In the genomic region with DNA sequence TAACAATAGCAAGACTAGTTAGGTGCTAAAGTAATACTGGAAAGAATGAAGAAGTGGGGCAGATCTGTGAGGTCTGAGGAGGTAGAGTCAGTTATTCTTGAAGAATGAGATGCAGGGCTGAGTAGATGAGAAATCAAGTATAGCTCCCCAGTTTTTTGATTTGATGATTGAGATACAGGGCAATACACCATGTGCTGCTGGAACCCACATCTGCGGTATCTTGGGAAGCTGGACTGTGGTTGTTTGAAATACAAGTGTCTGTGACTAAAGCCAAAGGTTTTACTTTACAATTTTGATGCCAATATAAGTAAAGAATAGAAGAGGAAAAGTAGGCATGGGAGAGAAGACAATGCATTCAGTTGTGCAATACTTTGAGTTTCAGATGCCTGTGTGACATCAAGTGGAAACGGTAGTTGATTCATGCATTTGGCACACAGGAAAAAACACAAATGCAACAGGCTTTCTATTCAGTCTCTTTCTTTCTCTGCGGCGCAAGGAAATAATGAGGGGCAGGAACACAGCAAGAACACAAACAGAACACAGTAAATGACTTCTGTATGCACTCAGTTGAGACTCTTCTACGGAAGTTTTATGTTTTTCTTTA, we compare ENCODE assay signal across 12 cellular contexts.
DNase-seq lines count a peak whose midpoint lies in the region; ATAC-seq and TF ChIP-seq lines count a peak whose summit lies in the region.
"Had no signal": no experiment of that assay in that cellular context is flagged by ENCODE, and none has a peak within 500 bp of the region (broad histone marks: within the 10 kb centered on the region; RNA-seq: fewer than 3 reads in every experiment).

No MANE protein-coding gene starts in this region.

- peaks cover 12 to 21% of the 10 kb centered on the region in 2 donors for H3K9me3 Mint-ChIP-seq in activated T-cell treated with anti-CD3 and anti-CD28 coated beads, Interleukin-2, amount 50 U/mL, for 72 hours
- H3K9me3 Mint-ChIP-seq in naive thymus-derived CD8-positive, alpha-beta T cell, result peaks cover 15 to 40% (median 30%) of the 10 kb centered on the region in 9 donors

- POLR2A ChIA-PET in naive thymus-derived CD8-positive, alpha-beta T cell (lab: Charles Lee), result no interaction called here

- no peak for TF ChIP-seq EP300 in transverse colon (IDR thresholded peaks at IDR 0.05; ENCODE audit: low read depth)

- H3K27ac Mint-ChIP-seq in activated T-cell treated with anti-CD3 and anti-CD28 coated beads, Interleukin-2, amount 50 U/mL, for 72 hours, result peak overlapping the region; percentile 64
- no peak overlapping the region for H3K27ac Mint-ChIP-seq in naive thymus-derived CD8-positive, alpha-beta T cell
- H3K27ac Mint-ChIP-seq: CD8-positive, alpha-beta memory T cell had no signal

- intact Hi-C loops in transverse colon (cut with DNase I; ENCODE audit: low total_unique reads), result no loop called here

- H3K27me3 Mint-ChIP-seq in activated T-cell treated with anti-CD3 and anti-CD28 coated beads, Interleukin-2, amount 50 U/mL, for 72 hours (ENCODE audit: low read depth), result no peaks in the 10 kb centered on the region
- no peaks in the 10 kb centered on the region for H3K27me3 Mint-ChIP-seq in naive thymus-derived CD8-positive, alpha-beta T cell

- H3K9me3 ChIP-seq in thoracic aorta (peaks cover 4% of the 10 kb centered on the region), transverse colon (peaks cover 12 to 16% of the 10 kb centered on the region in 2 donors)

- peaks cover 38% of the 10 kb centered on the region for H3K4me1 Mint-ChIP-seq in activated T-cell treated with anti-CD3 and anti-CD28 coated beads, Interleukin-2, amount 50 U/mL, for 72 hours (ENCODE audit: low read depth)
- peaks cover 0 to 7% (median 4%) of the 10 kb centered on the region in 4 donors for H3K4me1 Mint-ChIP-seq in naive thymus-derived CD8-positive, alpha-beta T cell
- H3K4me1 Mint-ChIP-seq: CD8-positive, alpha-beta memory T cell had no signal

- TF ChIP-seq CTCF in fibroblast of villous mesenchyme (IDR thresholded peaks at IDR 0.05; ENCODE audit: insufficient read depth, low read depth, low read length) (no peak), thoracic aorta (IDR thresholded peaks at IDR 0.05) (no peak), transverse colon (IDR thresholded peaks at IDR 0.05) (no peak)

- peaks cover 23 to 32% of the 10 kb centered on the region in 2 donors for H3K36me3 Mint-ChIP-seq in activated T-cell treated with anti-CD3 and anti-CD28 coated beads, Interleukin-2, amount 50 U/mL, for 72 hours (ENCODE audit: insufficient read depth in 2 of 2)
- peaks cover 3 to 26% (median 23%) of the 10 kb centered on the region in 3 donors for H3K36me3 Mint-ChIP-seq in naive thymus-derived CD8-positive, alpha-beta T cell

- H3K27me3 ChIP-seq in thoracic aorta (replicated peaks; ENCODE audit: insufficient read depth) (no peaks in the 10 kb centered on the region), transverse colon (no peaks in the 10 kb centered on the region)
- H3K27me3 ChIP-seq: hepatocyte had no signal

- H3K27ac ChIP-seq in thoracic aorta, result peak overlapping the region in 1 of 2 donors; percentile 2
- peak overlapping the region in 2 of 4 donors; percentile 14 to 22 for H3K27ac ChIP-seq in transverse colon
- H3K27ac ChIP-seq: hepatocyte, KMS-11 had no signal

- no peak for TF ChIP-seq POLR2A in transverse colon (IDR thresholded peaks at IDR 0.05)

- H3K4me3 ChIP-seq in fibroblast of villous mesenchyme (ENCODE audit: low read depth, low read length), result no peak overlapping the region
- H3K4me3 ChIP-seq in thoracic aorta, result peak overlapping the region; percentile 36
- H3K4me3 ChIP-seq in transverse colon, result no peak overlapping the region
- H3K4me3 ChIP-seq: hepatocyte had no signal

- peaks cover 24 to 45% of the 10 kb centered on the region in 2 donors for H3K4me1 ChIP-seq in thoracic aorta (ENCODE audit: control insufficient read depth in 1 of 2, low read depth in 2 of 2)
- no peaks in the 10 kb centered on the region for H3K4me1 ChIP-seq in transverse colon

- ATAC-seq in activated T-cell treated with anti-CD3 and anti-CD28 coated beads, Interleukin-2, amount 50 U/mL, for 72 hours (replicated peaks in 1 of 2), result peak; percentile 61 to 63
- ATAC-seq in thoracic aorta (ENCODE audit: insufficient number of reproducible peaks, low FRiP score, low read depth) (peak; percentile 63), GM21360 (IDR thresholded peaks at IDR 0.05; ENCODE audit: unreplicated experiment) (no peak)
- ATAC-seq in naive thymus-derived CD8-positive, alpha-beta T cell, result no peak

- H3K36me3 ChIP-seq in thoracic aorta (no peaks in the 10 kb centered on the region), transverse colon (no peaks in the 10 kb centered on the region)

- no peak for DNase-seq in activated T-cell treated with anti-CD3 and anti-CD28 coated beads, Interleukin-2, amount 50 U/mL, for 72 hours
- DNase-seq in activated T-cell treated with anti-CD3 and anti-CD28 coated beads for 4 hours (no peak), SW 1271 (lab: John Stamatoyannopoulos, UW) (peak; percentile 75 to 94), fibroblast of villous mesenchyme (ENCODE audit: low read depth) (peak; percentile 63), thoracic aorta (ENCODE audit: low spot score) (no peak), transverse colon (no peak)
- no peak for DNase-seq in naive thymus-derived CD8-positive, alpha-beta T cell
- DNase-seq: activated CD4-positive, alpha-beta T cell treated with anti-CD3 and anti-CD28 coated beads, Interleukin-2, amount 50 U/mL, for 1 hour; CD8-positive, alpha-beta memory T cell had no signal

- 63 to 65% methylated on average over 5 of the region's 5 CpGs for WGBS in transverse colon (ENCODE audit: low coverage in 1 of 2), 2 donors

- H3K4me3 Mint-ChIP-seq in activated T-cell treated with anti-CD3 and anti-CD28 coated beads, Interleukin-2, amount 50 U/mL, for 72 hours, result peak overlapping the region in 1 of 2 donors; percentile 12
- no peak overlapping the region for H3K4me3 Mint-ChIP-seq in naive thymus-derived CD8-positive, alpha-beta T cell
- H3K4me3 Mint-ChIP-seq: CD8-positive, alpha-beta memory T cell had no signal

- in situ Hi-C loops in transverse colon (cut with MboI; ENCODE audit: low pct_ligation_motif_present in 1 of 4, low pct_unique_long_range_greater_than_20kb in 1 of 4, low sequenced_read_pairs in 3 of 4), result no loop called here

Comparison
In these comparisons a context has a peak if more than half of its experiments do, and no peak if none do; other contexts are left out.
1. ATAC-seq: peak in activated T-cell treated with anti-CD3 and anti-CD28 coated beads, Interleukin-2, amount 50 U/mL, for 72 hours (2 of 2) and thoracic aorta (single experiment); none in GM21360 (single experiment) and naive thymus-derived CD8-positive, alpha-beta T cell (0 of 2).
2. DNase-seq: peak in SW 1271 (2 of 2) and fibroblast of villous mesenchyme (single experiment); none in activated T-cell treated with anti-CD3 and anti-CD28 coated beads, Interleukin-2, amount 50 U/mL, for 72 hours (0 of 2), activated T-cell treated with anti-CD3 and anti-CD28 coated beads for 4 hours (single experiment), thoracic aorta (single experiment), transverse colon (single experiment) and naive thymus-derived CD8-positive, alpha-beta T cell (0 of 10).